In genomic region chr12:132634411-132634990, GRCh38 we compare ENCODE assay signal across 25 cellular contexts. TPM values are rescaled to one million over a fixed set of nuclear protein-coding genes. Genes with fewer than 3 reads are reported as not detected.
A peak's percentile ranks its signal among the peaks of the same experiment; 100 is the strongest.
DNase-seq lines count a peak whose midpoint lies in the region; ATAC-seq and TF ChIP-seq lines count a peak whose summit lies in the region.
"Had no signal": no experiment of that assay in that cellular context is flagged by ENCODE, and none has a peak within 500 bp of the region (broad histone marks: within the 10 kb centered on the region; RNA-seq: fewer than 3 reads in every experiment).

No MANE protein-coding gene starts in this region.

- no peaks in the 10 kb centered on the region for H3K4me1 Mint-ChIP-seq in activated T-helper 17 cell treated with anti-CD3 and anti-CD28 coated beads, Interleukin-2, amount 50 U/mL, for 72 hours
- H3K4me1 Mint-ChIP-seq in memory B cell (peaks cover 3% of the 10 kb centered on the region), Calu3 (ENCODE audit: low read depth, unreplicated experiment) (no peaks in the 10 kb centered on the region)
- H3K4me1 Mint-ChIP-seq in stimulated activated effector memory CD8-positive, alpha-beta T cell treated with anti-CD3 and anti-CD28 coated beads, Interleukin-12 subunit alpha, Interleukin-12 subunit beta, amount 100 ng/mL, for 72 hours: peaks cover 7% of the 10 kb centered on the region
- H3K4me1 Mint-ChIP-seq: CD4-positive, CD25-positive, alpha-beta regulatory T cell had no signal

- no peaks in the 10 kb centered on the region for H3K4me1 ChIP-seq in PC-3 (ENCODE audit: insufficient read depth, low read length)
- H3K4me1 ChIP-seq: SJCRH30 had no signal

- BruUV-seq in Calu3 (replicated peaks; lab: Mats Ljungman, UMichigan) (no TSS peak), PC-3 (replicated peaks; lab: Mats Ljungman, UMichigan) (no TSS peak)

- no peak overlapping the region for H2AFZ ChIP-seq in PC-3 (ENCODE audit: low read length)

- CTCF ChIA-PET in Calu3 (lab: Charles Lee) (interaction anchor here (0.5 to 0.6 kb wide), 2 partner anchors 10 to 119 kb away, joined by 3 to 8 read pairs; no protein-coding TSS in a partner anchor), PC-3 (lab: Charles Lee) (no interaction called here)

- POLR2A ChIA-PET in PC-3 (lab: Charles Lee; ENCODE audit: unreplicated experiment): no interaction called here

- H3K9me3 ChIP-seq in PC-3 (ENCODE audit: low read length): no peaks in the 10 kb centered on the region
- H3K9me3 ChIP-seq: SJCRH30 had no signal

- H3K9me3 Mint-ChIP-seq in activated naive CD4-positive, alpha-beta T cell treated with anti-CD3 and anti-CD28 coated beads, Interleukin-2, amount 50 U/mL, for 72 hours: no peaks in the 10 kb centered on the region
- no peaks in the 10 kb centered on the region for H3K9me3 Mint-ChIP-seq in activated T-helper 17 cell treated with anti-CD3 and anti-CD28 coated beads, Interleukin-2, amount 50 U/mL, for 72 hours
- H3K9me3 Mint-ChIP-seq in memory B cell (no peaks in the 10 kb centered on the region), Calu3 (ENCODE audit: low read depth, unreplicated experiment) (no peaks in the 10 kb centered on the region)
- H3K9me3 Mint-ChIP-seq in stimulated activated effector memory CD8-positive, alpha-beta T cell treated with anti-CD3 and anti-CD28 coated beads, Interleukin-12 subunit alpha, Interleukin-12 subunit beta, amount 100 ng/mL, for 72 hours: no peaks in the 10 kb centered on the region

- intact Hi-C loops in Calu3 (cut with micrococcal nuclease; ENCODE audit: unreplicated experiment) (no loop called here), PC-3 (cut with micrococcal nuclease) (no loop called here)

- peaks cover 55% of the 10 kb centered on the region for H3K36me3 ChIP-seq in PC-3 (ENCODE audit: low read depth, low read length)

- peak overlapping the region; percentile 63 to 88 for H3K27ac Mint-ChIP-seq in activated naive CD4-positive, alpha-beta T cell treated with anti-CD3 and anti-CD28 coated beads, Interleukin-2, amount 50 U/mL, for 72 hours
- peak overlapping the region; percentile 45 for H3K27ac Mint-ChIP-seq in activated T-helper 17 cell treated with anti-CD3 and anti-CD28 coated beads, Interleukin-2, amount 50 U/mL, for 72 hours
- H3K27ac Mint-ChIP-seq in memory B cell (peak overlapping the region; percentile 53), Calu3 (ENCODE audit: unreplicated experiment) (no peak overlapping the region)
- H3K27ac Mint-ChIP-seq in stimulated activated effector memory CD8-positive, alpha-beta T cell treated with anti-CD3 and anti-CD28 coated beads, Interleukin-12 subunit alpha, Interleukin-12 subunit beta, amount 100 ng/mL, for 72 hours: peak overlapping the region; percentile 76
- H3K27ac Mint-ChIP-seq: B cell had no signal

- DNase-seq in activated naive CD4-positive, alpha-beta T cell treated with anti-CD3 and anti-CD28 coated beads, Interleukin-2, amount 50 U/mL, for 72 hours (ENCODE audit: low spot score in 2 of 2): no peak
- no peak for DNase-seq in activated naive CD4-positive, alpha-beta T cell treated with anti-CD3 and anti-CD28 coated beads, Interleukin-2, amount 50 U/mL, for 16 hours
- DNase-seq in memory B cell (ENCODE audit: low spot score in 2 of 2) (no peak), GF-D8 (lab: John Stamatoyannopoulos, UW) (no peak), Calu3 (no peak), PC-3 (no peak)
- DNase-seq in stimulated activated effector memory CD8-positive, alpha-beta T cell treated with anti-CD3 and anti-CD28 coated beads, Interleukin-12 subunit alpha, Interleukin-12 subunit beta, amount 100 ng/mL, for 72 hours (ENCODE audit: low spot score in 2 of 2): no peak
- DNase-seq: CD4-positive, CD25-positive, alpha-beta regulatory T cell; COR-L47; DMS153; GDM1; KG1; NCI-H1417; NCI-H187; NCI-H2107; NCI-H226; NCI-H524; SJCRH30 had no signal

- H3F3A ChIP-seq in PC-3 (ENCODE audit: low read length, unreplicated experiment): no peaks in the 10 kb centered on the region

- no peaks in the 10 kb centered on the region for H3K27me3 ChIP-seq in PC-3 (ENCODE audit: low read length)
- H3K27me3 ChIP-seq: SJCRH30 had no signal

- no peak overlapping the region for H3K4me3 Mint-ChIP-seq in activated T-helper 17 cell treated with anti-CD3 and anti-CD28 coated beads, Interleukin-2, amount 50 U/mL, for 72 hours
- H3K4me3 Mint-ChIP-seq in memory B cell (no peak overlapping the region), Calu3 (ENCODE audit: low read depth, unreplicated experiment) (no peak overlapping the region)
- no peak overlapping the region for H3K4me3 Mint-ChIP-seq in stimulated activated effector memory CD8-positive, alpha-beta T cell treated with anti-CD3 and anti-CD28 coated beads, Interleukin-12 subunit alpha, Interleukin-12 subunit beta, amount 100 ng/mL, for 72 hours
- H3K4me3 Mint-ChIP-seq: B cell; CD4-positive, CD25-positive, alpha-beta regulatory T cell had no signal

- H3K9ac ChIP-seq in PC-3 (ENCODE audit: low read length): no peak overlapping the region

- H3K27ac ChIP-seq in PC-3 (ENCODE audit: low read length): no peak overlapping the region
- H3K27ac ChIP-seq: SJCRH30 had no signal

- peaks cover 40 to 57% of the 10 kb centered on the region in 2 donors for H3K36me3 Mint-ChIP-seq in activated naive CD4-positive, alpha-beta T cell treated with anti-CD3 and anti-CD28 coated beads, Interleukin-2, amount 50 U/mL, for 72 hours
- H3K36me3 Mint-ChIP-seq in activated T-helper 17 cell treated with anti-CD3 and anti-CD28 coated beads, Interleukin-2, amount 50 U/mL, for 72 hours (ENCODE audit: low read depth): peaks cover 100% of the 10 kb centered on the region
- H3K36me3 Mint-ChIP-seq in memory B cell (peaks cover 36% of the 10 kb centered on the region), Calu3 (ENCODE audit: insufficient read depth, unreplicated experiment) (peaks cover 59% of the 10 kb centered on the region)
- peaks cover 97% of the 10 kb centered on the region for H3K36me3 Mint-ChIP-seq in stimulated activated effector memory CD8-positive, alpha-beta T cell treated with anti-CD3 and anti-CD28 coated beads, Interleukin-12 subunit alpha, Interleukin-12 subunit beta, amount 100 ng/mL, for 72 hours

- H3K4me2 ChIP-seq in PC-3 (ENCODE audit: low read length): no peak overlapping the region

- TF ChIP-seq CTCF in Calu3 (IDR thresholded peaks at IDR 0.05; ENCODE audit: unreplicated experiment) (no peak), PC-3 (conservative IDR thresholded peaks at IDR 0.05; ENCODE audit: low read depth, low read length) (no peak)

- ATAC-seq in activated naive CD4-positive, alpha-beta T cell treated with anti-CD3 and anti-CD28 coated beads, Interleukin-2, amount 50 U/mL, for 72 hours: no peak
- ATAC-seq in activated T-helper 17 cell treated with anti-CD3 and anti-CD28 coated beads, Interleukin-2, amount 50 U/mL, for 72 hours (replicated peaks): no peak
- no peak for ATAC-seq in memory B cell (ENCODE audit: low read depth)
- ATAC-seq in stimulated activated effector memory CD8-positive, alpha-beta T cell treated with anti-CD3 and anti-CD28 coated beads, Interleukin-12 subunit alpha, Interleukin-12 subunit beta, amount 100 ng/mL, for 72 hours: no peak
- ATAC-seq in PC-3: no peak
- ATAC-seq: GM12878, HepG2, Panc1 had no signal

- no peaks in the 10 kb centered on the region for H3K9me2 ChIP-seq in PC-3 (replicated peaks; ENCODE audit: low read length)

- H3K27me3 Mint-ChIP-seq in activated T-helper 17 cell treated with anti-CD3 and anti-CD28 coated beads, Interleukin-2, amount 50 U/mL, for 72 hours: no peaks in the 10 kb centered on the region
- H3K27me3 Mint-ChIP-seq in memory B cell (no peaks in the 10 kb centered on the region), Calu3 (ENCODE audit: unreplicated experiment) (no peaks in the 10 kb centered on the region)
- H3K27me3 Mint-ChIP-seq: B cell; CD4-positive, CD25-positive, alpha-beta regulatory T cell had no signal

- H3K4me3 ChIP-seq in PC-3 (ENCODE audit: low read length): no peak overlapping the region
- H3K4me3 ChIP-seq: GM12878, SJCRH30 had no signal

- H4K20me1 ChIP-seq in PC-3 (ENCODE audit: low read length): no peaks in the 10 kb centered on the region

- H3K79me2 ChIP-seq in PC-3 (ENCODE audit: low read length): no peaks in the 10 kb centered on the region

RNA-seq across cellular contexts. Expression of gene P2RX2, which starts 15.9 kb away (rescaled TPM):
- total RNA-seq in activated naive CD4-positive, alpha-beta T cell treated with anti-CD3 and anti-CD28 coated beads, Interleukin-2, amount 50 U/mL, for 72 hours: not detected
- total RNA-seq in activated T-helper 17 cell treated with anti-CD3 and anti-CD28 coated beads, Interleukin-2, amount 50 U/mL, for 72 hours: not detected
- total RNA-seq in Calu3 (2022) (not detected in 2 replicates), PC-3 (2014; rRNA removed) (not detected in 2 replicates)
- total RNA-seq: A172; B cell; CD4-positive, CD25-positive, alpha-beta regulatory T cell; Daoy; GM12878; HepG2; SJCRH30 had no signal

RNA-seq across cellular contexts. Expression of gene LRCOL1, which starts 24.1 kb away (rescaled TPM):
- not detected for total RNA-seq in activated naive CD4-positive, alpha-beta T cell treated with anti-CD3 and anti-CD28 coated beads, Interleukin-2, amount 50 U/mL, for 72 hours
- not detected for total RNA-seq in activated T-helper 17 cell treated with anti-CD3 and anti-CD28 coated beads, Interleukin-2, amount 50 U/mL, for 72 hours
- total RNA-seq in Calu3 (2022): not detected in 2 replicates
- total RNA-seq in PC-3 (2014; rRNA removed): not detected in 2 replicates
- total RNA-seq: B cell; CD4-positive, CD25-positive, alpha-beta regulatory T cell; Daoy; GM12878; HepG2; SJCRH30 had no signal

RNA-seq across cellular contexts. Expression of gene POLE, which starts 52.6 kb away (rescaled TPM):
- 100 to 1,000 TPM; 164 to 177 TPM for total RNA-seq in activated naive CD4-positive, alpha-beta T cell treated with anti-CD3 and anti-CD28 coated beads, Interleukin-2, amount 50 U/mL, for 72 hours
- total RNA-seq in activated T-helper 17 cell treated with anti-CD3 and anti-CD28 coated beads, Interleukin-2, amount 50 U/mL, for 72 hours: 100 to 1,000 TPM; 125 to 154 TPM
- total RNA-seq in Calu3 (2022) (179 and 200 TPM in 2 replicates), PC-3 (2014; rRNA removed) (91.7 and 96.1 TPM in 2 replicates)

RNA-seq across cellular contexts. Expression of gene PXMP2, which starts 52.9 kb away (rescaled TPM):
- 10 to 100 TPM in 1 of 2 donors, 1 to 10 TPM in 1; 4.5 to 11.6 TPM for total RNA-seq in activated naive CD4-positive, alpha-beta T cell treated with anti-CD3 and anti-CD28 coated beads, Interleukin-2, amount 50 U/mL, for 72 hours
- total RNA-seq in activated T-helper 17 cell treated with anti-CD3 and anti-CD28 coated beads, Interleukin-2, amount 50 U/mL, for 72 hours: 1 to 10 TPM; 7.1 to 8.1 TPM
- total RNA-seq in Calu3 (2022) (41.9 and 45.0 TPM in 2 replicates), PC-3 (2014; rRNA removed) (38.6 and 42.7 TPM in 2 replicates)
